In the genomic region with DNA sequence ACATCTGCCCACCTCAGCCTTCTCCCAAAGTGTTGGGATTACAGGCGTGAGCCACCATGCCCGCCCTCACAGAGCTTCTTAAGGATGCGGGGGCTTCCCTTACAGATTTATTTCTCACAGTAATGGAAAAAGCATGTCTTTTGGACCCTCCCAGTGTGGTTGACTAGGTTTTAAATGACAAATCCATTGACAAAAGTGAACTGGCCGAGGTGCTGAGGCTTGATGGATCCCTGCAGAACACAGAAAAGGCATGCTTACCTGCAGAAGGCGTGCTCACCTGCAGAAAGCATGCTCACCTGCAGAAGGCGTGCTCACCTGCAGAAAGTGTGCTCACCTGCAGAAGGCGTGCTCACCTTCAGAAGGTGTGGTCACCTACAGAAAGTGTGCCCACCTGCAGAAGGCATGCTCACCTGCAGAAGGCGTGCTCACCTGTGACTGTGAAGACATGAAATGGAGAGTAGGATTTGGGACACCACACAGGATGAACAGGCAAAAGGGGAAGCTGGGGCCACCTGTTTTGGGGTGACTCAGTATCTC, we compare ENCODE assay signal across 1 cellular context.
TF ChIP-seq lines count a peak whose summit lies in the region.

No MANE protein-coding gene starts in this region.

TF ChIP-seq in WTC11, 78 proteins besides CTCF, POLR2A, EP300 and RAD21 (continued from another document):
- TF ChIP-seq, protein P1, sequence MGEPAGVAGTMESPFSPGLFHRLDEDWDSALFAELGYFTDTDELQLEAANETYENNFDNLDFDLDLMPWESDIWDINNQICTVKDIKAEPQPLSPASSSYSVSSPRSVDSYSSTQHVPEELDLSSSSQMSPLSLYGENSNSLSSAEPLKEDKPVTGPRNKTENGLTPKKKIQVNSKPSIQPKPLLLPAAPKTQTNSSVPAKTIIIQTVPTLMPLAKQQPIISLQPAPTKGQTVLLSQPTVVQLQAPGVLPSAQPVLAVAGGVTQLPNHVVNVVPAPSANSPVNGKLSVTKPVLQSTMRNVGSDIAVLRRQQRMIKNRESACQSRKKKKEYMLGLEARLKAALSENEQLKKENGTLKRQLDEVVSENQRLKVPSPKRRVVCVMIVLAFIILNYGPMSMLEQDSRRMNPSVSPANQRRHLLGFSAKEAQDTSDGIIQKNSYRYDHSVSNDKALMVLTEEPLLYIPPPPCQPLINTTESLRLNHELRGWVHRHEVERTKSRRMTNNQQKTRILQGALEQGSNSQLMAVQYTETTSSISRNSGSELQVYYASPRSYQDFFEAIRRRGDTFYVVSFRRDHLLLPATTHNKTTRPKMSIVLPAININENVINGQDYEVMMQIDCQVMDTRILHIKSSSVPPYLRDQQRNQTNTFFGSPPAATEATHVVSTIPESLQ (CRISPR knock-in tag; IDR thresholded peaks at IDR 0.05), result no peak
- TF ChIP-seq NR3C1 (CRISPR knock-in tag; conservative IDR thresholded peaks at IDR 0.05; ENCODE audit: low read depth), result no peak
- no peak for TF ChIP-seq ATF1 (CRISPR knock-in tag; IDR thresholded peaks at IDR 0.05)
